12 cellular contexts compared by ENCODE assay signal in the genomic region with DNA sequence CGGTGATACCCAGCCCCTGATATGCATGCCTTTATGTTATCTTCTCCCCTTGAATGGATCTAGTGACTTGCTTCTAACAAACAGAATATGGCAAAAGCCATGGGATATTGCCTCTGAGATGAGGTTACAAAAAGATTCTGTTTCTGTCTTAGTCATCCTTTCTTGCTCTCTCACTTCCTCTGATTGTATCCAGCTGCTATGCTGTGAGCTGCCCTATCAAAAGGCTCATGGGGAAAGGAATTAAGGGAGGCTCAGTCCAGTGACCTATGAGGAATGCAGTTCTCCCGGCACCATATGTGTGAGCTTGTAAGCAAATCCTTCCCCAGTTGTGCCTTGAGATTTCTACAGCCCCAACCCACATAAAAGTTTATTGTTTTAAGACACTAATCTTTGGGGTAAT.
DNase-seq lines count a peak whose midpoint lies in the region; ATAC-seq, FAIRE-seq and TF ChIP-seq lines count a peak whose summit lies in the region.
"Had no signal": no experiment of that assay in that cellular context is flagged by ENCODE, and none has a peak within 500 bp of the region (broad histone marks: within the 10 kb centered on the region; RNA-seq: fewer than 3 reads in every experiment).

No MANE protein-coding gene starts in this region.

- peak; percentile 68 for ATAC-seq in HG02642 (IDR thresholded peaks at IDR 0.05; ENCODE audit: poor library complexity, unreplicated experiment)
- ATAC-seq in RWPE2 (ENCODE audit: low read depth): peak; percentile 60; the same call in 1 of the 3 replicates

- H3K4me1 Mint-ChIP-seq in activated T-helper 2 cell treated with anti-CD3 and anti-CD28 coated beads, Interferon-gamma antibody, Interleukin-2, Interleukin-4, amounts not matched to agents 10 μg/mL and 5 μg/mL and 100 μg/mL, durations not matched to agents 14 hours and 24 hours and 36 hours (ENCODE audit: low read depth): no peaks in the 10 kb centered on the region

- no peak overlapping the region for H3K4me3 ChIP-seq in RWPE2 (ENCODE audit: severe bottlenecking)
- no peak overlapping the region for H3K4me3 ChIP-seq in breast epithelium
- H3K4me3 ChIP-seq in coronary artery: no peak overlapping the region

- no peaks in the 10 kb centered on the region for H3K9me3 Mint-ChIP-seq in activated T-helper 2 cell treated with anti-CD3 and anti-CD28 coated beads, Interferon-gamma antibody, Interleukin-2, Interleukin-4, amounts not matched to agents 10 μg/mL and 5 μg/mL and 100 μg/mL, durations not matched to agents 14 hours and 24 hours and 36 hours
- H3K9me3 Mint-ChIP-seq: activated T-cell treated with anti-CD3 and anti-CD28 coated beads, Interleukin-2, amount 50 U/mL, for 24 hours; stimulated activated naive CD8-positive, alpha-beta T cell treated with anti-CD3 and anti-CD28 coated beads, Interleukin-15, Interleukin-2, amounts not matched to agents 100 ng/mL and 50 ng/mL, for 24 hours had no signal

- no peaks in the 10 kb centered on the region for H3K27me3 Mint-ChIP-seq in activated T-helper 2 cell treated with anti-CD3 and anti-CD28 coated beads, Interferon-gamma antibody, Interleukin-2, Interleukin-4, amounts not matched to agents 10 μg/mL and 5 μg/mL and 100 μg/mL, durations not matched to agents 14 hours and 24 hours and 36 hours (ENCODE audit: low read depth)
- H3K27me3 Mint-ChIP-seq: activated T-cell treated with anti-CD3 and anti-CD28 coated beads, Interleukin-2, amount 50 U/mL, for 24 hours; stimulated activated naive CD8-positive, alpha-beta T cell treated with anti-CD3 and anti-CD28 coated beads, Interleukin-15, Interleukin-2, amounts not matched to agents 100 ng/mL and 50 ng/mL, for 24 hours had no signal

- no peak overlapping the region for H3K27ac Mint-ChIP-seq in activated T-helper 2 cell treated with anti-CD3 and anti-CD28 coated beads, Interferon-gamma antibody, Interleukin-2, Interleukin-4, amounts not matched to agents 10 μg/mL and 5 μg/mL and 100 μg/mL, durations not matched to agents 14 hours and 24 hours and 36 hours
- H3K27ac Mint-ChIP-seq: activated T-cell treated with anti-CD3 and anti-CD28 coated beads, Interleukin-2, amount 50 U/mL, for 24 hours; stimulated activated naive CD8-positive, alpha-beta T cell treated with anti-CD3 and anti-CD28 coated beads, Interleukin-15, Interleukin-2, amounts not matched to agents 100 ng/mL and 50 ng/mL, for 24 hours had no signal

- intact Hi-C loops in breast epithelium (cut with DNase I; ENCODE audit: low total_unique reads): no loop called here
- intact Hi-C loops in activated T-helper 2 cell treated with anti-CD3 and anti-CD28 coated beads, Interferon-gamma antibody, Interleukin-2, Interleukin-4, amounts not matched to agents 10 μg/mL and 5 μg/mL and 100 μg/mL, durations not matched to agents 14 hours and 24 hours and 36 hours (cut with micrococcal nuclease): no loop called here

- no peak for TF ChIP-seq CTCF in RWPE2 (IDR thresholded peaks at IDR 0.05; ENCODE audit: poor library complexity, severe bottlenecking)
- TF ChIP-seq CTCF in breast epithelium (IDR thresholded peaks at IDR 0.05): no peak
- TF ChIP-seq CTCF in coronary artery (IDR thresholded peaks at IDR 0.05): no peak

- H3K9me3 ChIP-seq in RWPE2 (ENCODE audit: severe bottlenecking): no peaks in the 10 kb centered on the region
- H3K9me3 ChIP-seq in breast epithelium: no peaks in the 10 kb centered on the region

- H3K27me3 ChIP-seq in RWPE2 (ENCODE audit: insufficient read depth, poor library complexity, severe bottlenecking): peaks cover 4% of the 10 kb centered on the region
- no peaks in the 10 kb centered on the region for H3K27me3 ChIP-seq in breast epithelium

- DNase-seq in GM12891 (ENCODE audit: insufficient read length, low spot score) (no peak), RWPE2 (ENCODE audit: low spot score) (no peak), iPS-NIHi11 (ENCODE audit: low spot score) (peak; percentile 18), H54 (ENCODE audit: insufficient read length, low spot score) (no peak), breast epithelium (ENCODE audit: low spot score in 2 of 2) (no peak), coronary artery (ENCODE audit: low spot score) (no peak)
- DNase-seq in activated T-helper 2 cell treated with anti-CD3 and anti-CD28 coated beads, Interferon-gamma antibody, Interleukin-2, Interleukin-4, amounts not matched to agents 10 μg/mL and 5 μg/mL and 100 μg/mL, durations not matched to agents 14 hours and 24 hours and 36 hours (ENCODE audit: low spot score): no peak
- DNase-seq: activated T-cell treated with anti-CD3 and anti-CD28 coated beads, Interleukin-2, amount 50 U/mL, for 24 hours; left cardiac atrium; NCI-H2081 treated with DMSO at 0.1 percent for 48 hours had no signal

- H3K36me3 Mint-ChIP-seq in activated T-helper 2 cell treated with anti-CD3 and anti-CD28 coated beads, Interferon-gamma antibody, Interleukin-2, Interleukin-4, amounts not matched to agents 10 μg/mL and 5 μg/mL and 100 μg/mL, durations not matched to agents 14 hours and 24 hours and 36 hours (ENCODE audit: low read depth): no peaks in the 10 kb centered on the region

- H3K27ac ChIP-seq in RWPE2 (ENCODE audit: poor library complexity, severe bottlenecking): no peak overlapping the region
- H3K27ac ChIP-seq in breast epithelium: no peak overlapping the region
- H3K27ac ChIP-seq in coronary artery: no peak overlapping the region

- FAIRE-seq in GM12891 (lab: Jason Lieb, UNC) (no peak), H54 (lab: Jason Lieb, UNC) (no peak)

- H3K36me3 ChIP-seq in RWPE2 (ENCODE audit: low read depth): no peaks in the 10 kb centered on the region
- no peaks in the 10 kb centered on the region for H3K36me3 ChIP-seq in breast epithelium

- H3K4me1 ChIP-seq in RWPE2 (ENCODE audit: insufficient read depth, poor library complexity, severe bottlenecking) (no peaks in the 10 kb centered on the region), breast epithelium (no peaks in the 10 kb centered on the region)

- H3K4me3 Mint-ChIP-seq in activated T-helper 2 cell treated with anti-CD3 and anti-CD28 coated beads, Interferon-gamma antibody, Interleukin-2, Interleukin-4, amounts not matched to agents 10 μg/mL and 5 μg/mL and 100 μg/mL, durations not matched to agents 14 hours and 24 hours and 36 hours (ENCODE audit: low read depth): no peak overlapping the region
- H3K4me3 Mint-ChIP-seq: activated T-cell treated with anti-CD3 and anti-CD28 coated beads, Interleukin-2, amount 50 U/mL, for 24 hours; stimulated activated naive CD8-positive, alpha-beta T cell treated with anti-CD3 and anti-CD28 coated beads, Interleukin-15, Interleukin-2, amounts not matched to agents 100 ng/mL and 50 ng/mL, for 24 hours had no signal

- TF ChIP-seq POLR2A in GM12891 (IDR thresholded peaks at IDR 0.05; ENCODE audit: low read depth, low read length): no peak
- TF ChIP-seq POLR2A in H54 (IDR thresholded peaks at IDR 0.05; ENCODE audit: low read depth, low read length): no peak
- TF ChIP-seq POLR2A in breast epithelium (IDR thresholded peaks at IDR 0.05): no peak

TF ChIP-seq in GM12891, 5 proteins besides CTCF, POLR2A, EP300 and RAD21:
- TF ChIP-seq POLR2AphosphoS5 (IDR thresholded peaks at IDR 0.05; ENCODE audit: low read depth, low read length) (no peak), SPI1 (IDR thresholded peaks at IDR 0.05; ENCODE audit: low read depth, low read length) (peak; percentile 61)
TF ChIP-seq in GM12891: peak in this region for 1.
